ENCODE assay signal across 8 cellular contexts in genomic region chr11:111446404-111447152, GRCh38.
A peak's percentile ranks its signal among the peaks of the same experiment; 100 is the strongest.
DNase-seq lines count a peak whose midpoint lies in the region; ATAC-seq, FAIRE-seq and TF ChIP-seq lines count a peak whose summit lies in the region.

No MANE protein-coding gene starts in this region.

- H3K27ac Mint-ChIP-seq in endothelial cell (ENCODE audit: unreplicated experiment), result no peak overlapping the region
- peak overlapping the region; percentile 13 for H3K27ac Mint-ChIP-seq in stimulated activated effector memory CD8-positive, alpha-beta T cell treated with anti-CD3 and anti-CD28 coated beads, Interleukin-12 subunit alpha, Interleukin-12 subunit beta, amount 100 ng/mL, for 72 hours

- H3K9me3 Mint-ChIP-seq in endothelial cell (ENCODE audit: unreplicated experiment), result no peaks in the 10 kb centered on the region
- no peaks in the 10 kb centered on the region for H3K9me3 Mint-ChIP-seq in stimulated activated effector memory CD8-positive, alpha-beta T cell treated with anti-CD3 and anti-CD28 coated beads, Interleukin-12 subunit alpha, Interleukin-12 subunit beta, amount 100 ng/mL, for 72 hours

- peak; percentile 48 for TF ChIP-seq CTCF in endothelial cell (IDR thresholded peaks at IDR 0.05; ENCODE audit: unreplicated experiment)

- no peak overlapping the region for H3K4me3 Mint-ChIP-seq in endothelial cell (ENCODE audit: unreplicated experiment)
- H3K4me3 Mint-ChIP-seq in stimulated activated effector memory CD8-positive, alpha-beta T cell treated with anti-CD3 and anti-CD28 coated beads, Interleukin-12 subunit alpha, Interleukin-12 subunit beta, amount 100 ng/mL, for 72 hours, result no peak overlapping the region

- peaks cover 2% of the 10 kb centered on the region for H3K27me3 Mint-ChIP-seq in endothelial cell (ENCODE audit: unreplicated experiment)

- DNase-seq in DMS 273 (lab: John Stamatoyannopoulos, UW; ENCODE audit: unreplicated experiment) (peak; percentile 89), HTR-8/SVneo (ENCODE audit: insufficient read length, low spot score) (peak; percentile 94), NOMO-1 treated with DMSO at 0.1 percent for 48 hours (lab: John Stamatoyannopoulos, UW; ENCODE audit: unreplicated experiment) (peak; percentile 98), endothelial cell (ENCODE audit: low spot score) (peak; percentile 72), myocyte (ENCODE audit: low read depth) (peak; percentile 89)
- peak in 2 of 3 experiments; percentile 29 to 48 for DNase-seq in activated CD8-positive, alpha-beta memory T cell treated with anti-CD3 and anti-CD28 coated beads for 48 hours (ENCODE audit: low read depth in 2 of 3, low spot score in 2 of 3)
- DNase-seq in stimulated activated effector memory CD8-positive, alpha-beta T cell treated with anti-CD3 and anti-CD28 coated beads, Interleukin-12 subunit alpha, Interleukin-12 subunit beta, amount 100 ng/mL, for 72 hours (ENCODE audit: low spot score in 2 of 2), result peak; percentile 40 to 77

- peaks cover 12% of the 10 kb centered on the region for H3K4me1 Mint-ChIP-seq in endothelial cell (ENCODE audit: unreplicated experiment)
- H3K4me1 Mint-ChIP-seq in stimulated activated effector memory CD8-positive, alpha-beta T cell treated with anti-CD3 and anti-CD28 coated beads, Interleukin-12 subunit alpha, Interleukin-12 subunit beta, amount 100 ng/mL, for 72 hours, result peaks cover 17% of the 10 kb centered on the region

- peak; percentile 80 for ATAC-seq in GM21447 (IDR thresholded peaks at IDR 0.05; ENCODE audit: unreplicated experiment)
- peak; percentile 93 for ATAC-seq in stimulated activated effector memory CD8-positive, alpha-beta T cell treated with anti-CD3 and anti-CD28 coated beads, Interleukin-12 subunit alpha, Interleukin-12 subunit beta, amount 100 ng/mL, for 72 hours

- H3K36me3 Mint-ChIP-seq in endothelial cell (ENCODE audit: low read depth, unreplicated experiment), result no peaks in the 10 kb centered on the region
- H3K36me3 Mint-ChIP-seq in stimulated activated effector memory CD8-positive, alpha-beta T cell treated with anti-CD3 and anti-CD28 coated beads, Interleukin-12 subunit alpha, Interleukin-12 subunit beta, amount 100 ng/mL, for 72 hours, result no peaks in the 10 kb centered on the region

- FAIRE-seq in HTR-8/SVneo (lab: Jason Lieb, UNC), result peak; percentile 98

Comparison
In these comparisons a context has a peak if more than half of its experiments do, and no peak if none do; other contexts are left out.
1. Peak in every context shown above with its lines: DNase-seq and ATAC-seq.
2. DNase-seq: peak in every context shown above with its lines; median percentile 98 in NOMO-1 treated with DMSO at 0.1 percent for 48 hours; 94 in HTR-8/SVneo; 89 in DMS 273; 89 in myocyte; 72 in endothelial cell; 58 in stimulated activated effector memory CD8-positive, alpha-beta T cell treated with anti-CD3 and anti-CD28 coated beads, Interleukin-12 subunit alpha, Interleukin-12 subunit beta, amount 100 ng/mL, for 72 hours; 38 in activated CD8-positive, alpha-beta memory T cell treated with anti-CD3 and anti-CD28 coated beads for 48 hours.